In the genomic region with DNA sequence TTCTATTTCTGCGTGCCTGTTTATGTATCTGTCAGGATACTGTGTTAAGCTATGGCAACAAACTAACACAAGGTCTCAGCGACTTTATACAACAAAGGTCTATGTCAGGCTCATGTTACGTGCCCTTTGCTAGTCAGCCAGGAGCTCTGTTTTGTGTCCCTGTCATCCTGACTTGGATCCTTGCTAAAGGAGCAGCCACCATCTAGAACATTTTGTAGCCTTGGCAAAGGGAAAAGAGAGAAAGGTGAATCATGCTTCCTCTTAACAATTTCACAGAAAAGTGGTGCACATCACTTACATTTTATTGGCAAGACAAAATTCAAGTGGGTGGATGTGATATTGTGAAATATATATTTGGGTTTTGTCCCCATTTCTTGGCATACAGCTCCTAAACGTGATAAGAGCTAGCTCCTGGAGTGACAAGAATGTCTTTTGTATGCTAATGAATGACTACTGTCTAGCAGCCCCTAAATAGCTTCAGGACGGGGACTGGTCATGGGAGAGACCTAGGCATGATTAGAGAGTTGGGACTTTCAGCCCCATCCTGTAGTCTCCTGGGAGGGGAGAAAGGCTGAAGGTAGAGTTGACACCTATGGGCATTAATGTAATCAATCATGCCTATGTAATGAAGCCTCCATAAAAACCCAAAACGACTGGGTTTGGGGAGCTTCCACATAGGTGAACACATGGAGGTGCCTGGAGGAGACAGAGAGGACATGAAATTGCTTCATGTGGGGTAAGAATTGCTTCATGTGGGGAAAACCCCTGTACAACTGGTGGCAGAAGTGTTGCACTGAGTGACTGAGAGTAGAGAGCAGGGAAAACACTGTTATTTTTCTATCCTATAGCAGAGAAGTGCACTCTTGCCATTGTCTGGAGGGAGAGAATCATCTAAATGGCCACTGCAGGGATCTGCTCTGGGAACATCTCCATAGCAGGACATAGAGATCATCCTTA, we compare ENCODE assay signal across 18 cellular contexts. TPM values are rescaled to one million over a fixed set of nuclear protein-coding genes. Genes with fewer than 3 reads are reported as not detected.
DNase-seq lines count a peak whose midpoint lies in the region; ATAC-seq and TF ChIP-seq lines count a peak whose summit lies in the region.
"Had no signal": no experiment of that assay in that cellular context is flagged by ENCODE, and none has a peak within 500 bp of the region (broad histone marks: within the 10 kb centered on the region; RNA-seq: fewer than 3 reads in every experiment).

No MANE protein-coding gene starts in this region.

- H3K27me3 ChIP-seq in transverse colon: no peaks in the 10 kb centered on the region
- H3K27me3 ChIP-seq: upper lobe of right lung had no signal

- no peak for TF ChIP-seq POLR2A in transverse colon (IDR thresholded peaks at IDR 0.05)

- peak; percentile 77 to 90 for ATAC-seq in natural killer cell treated with Interleukin-12 subunit alpha and Interleukin-12 subunit beta and Interleukin-15 and Interleukin-18, amount 100 ng/mL, for 72 hours
- ATAC-seq in natural killer cell: no peak
- ATAC-seq: PC-3, upper lobe of right lung had no signal

- no peaks in the 10 kb centered on the region for H3K9me3 Mint-ChIP-seq in natural killer cell treated with Interleukin-12 subunit alpha and Interleukin-12 subunit beta and Interleukin-15 and Interleukin-18, amount 100 ng/mL, for 72 hours
- H3K9me3 Mint-ChIP-seq in natural killer cell: no peaks in the 10 kb centered on the region
- peaks cover 2% of the 10 kb centered on the region for H3K9me3 Mint-ChIP-seq in activated CD4-positive, alpha-beta T cell treated with anti-CD3 and anti-CD28 coated beads, Interleukin-2, amount 10 ng/mL, durations not matched to agents 7 days and 5 days
- H3K9me3 Mint-ChIP-seq: immature natural killer cell had no signal

- H3K36me3 ChIP-seq in transverse colon: no peaks in the 10 kb centered on the region
- H3K36me3 ChIP-seq: upper lobe of right lung had no signal

- H3K27ac ChIP-seq in transverse colon (peak overlapping the region in 2 of 4 donors; percentile 21 to 54), coronary artery (peak overlapping the region in 1 of 2 donors; percentile 7)
- H3K27ac ChIP-seq: upper lobe of right lung had no signal

- TF ChIP-seq CTCF in natural killer cell (IDR thresholded peaks at IDR 0.05): no peak
- no peak for TF ChIP-seq CTCF in transverse colon (IDR thresholded peaks at IDR 0.05)
- no peak for TF ChIP-seq CTCF in coronary artery (IDR thresholded peaks at IDR 0.05)

- CTCF ChIA-PET in activated CD4-positive, alpha-beta T cell treated with anti-CD3 and anti-CD28 coated beads, Interleukin-2, amount 10 ng/mL, durations not matched to agents 7 days and 5 days (lab: Charles Lee): interaction anchor here (1.2 to 1.8 kb wide), 2 partner anchors 11 to 24 kb away, joined by 3 to 4 read pairs; no protein-coding TSS in a partner anchor

- POLR2A ChIA-PET in activated CD4-positive, alpha-beta T cell treated with anti-CD3 and anti-CD28 coated beads, Interleukin-2, amount 10 ng/mL, durations not matched to agents 7 days and 5 days (lab: Charles Lee): no interaction called here

- H3K4me1 Mint-ChIP-seq in natural killer cell treated with Interleukin-12 subunit alpha and Interleukin-12 subunit beta and Interleukin-15 and Interleukin-18, amount 100 ng/mL, for 72 hours (ENCODE audit: low read depth in 2 of 2): peaks cover 11 to 32% of the 10 kb centered on the region in 2 donors
- no peaks in the 10 kb centered on the region for H3K4me1 Mint-ChIP-seq in natural killer cell
- H3K4me1 Mint-ChIP-seq in activated CD4-positive, alpha-beta T cell treated with anti-CD3 and anti-CD28 coated beads, Interleukin-2, amount 10 ng/mL, durations not matched to agents 7 days and 5 days: peaks cover 2% of the 10 kb centered on the region
- H3K4me1 Mint-ChIP-seq: immature natural killer cell had no signal

- TF ChIP-seq EP300 in transverse colon (IDR thresholded peaks at IDR 0.05; ENCODE audit: low read depth): peak; percentile 54

- peak overlapping the region; percentile 52 to 91 for H3K27ac Mint-ChIP-seq in natural killer cell treated with Interleukin-12 subunit alpha and Interleukin-12 subunit beta and Interleukin-15 and Interleukin-18, amount 100 ng/mL, for 72 hours
- no peak overlapping the region for H3K27ac Mint-ChIP-seq in natural killer cell
- H3K27ac Mint-ChIP-seq in activated CD4-positive, alpha-beta T cell treated with anti-CD3 and anti-CD28 coated beads, Interleukin-2, amount 10 ng/mL, durations not matched to agents 7 days and 5 days: no peak overlapping the region
- H3K27ac Mint-ChIP-seq: immature natural killer cell had no signal

- no peak overlapping the region for H3K4me3 ChIP-seq in transverse colon
- H3K4me3 ChIP-seq in coronary artery: no peak overlapping the region
- H3K4me3 ChIP-seq: upper lobe of right lung had no signal

- peak overlapping the region; percentile 42 for H3K4me3 Mint-ChIP-seq in natural killer cell treated with Interleukin-12 subunit alpha and Interleukin-12 subunit beta and Interleukin-15 and Interleukin-18, amount 100 ng/mL, for 72 hours
- no peak overlapping the region for H3K4me3 Mint-ChIP-seq in natural killer cell
- no peak overlapping the region for H3K4me3 Mint-ChIP-seq in activated CD4-positive, alpha-beta T cell treated with anti-CD3 and anti-CD28 coated beads, Interleukin-2, amount 10 ng/mL, durations not matched to agents 7 days and 5 days
- H3K4me3 Mint-ChIP-seq: immature natural killer cell had no signal

- H3K36me3 Mint-ChIP-seq in natural killer cell treated with Interleukin-12 subunit alpha and Interleukin-12 subunit beta and Interleukin-15 and Interleukin-18, amount 100 ng/mL, for 72 hours: no peaks in the 10 kb centered on the region
- H3K36me3 Mint-ChIP-seq in natural killer cell: no peaks in the 10 kb centered on the region
- no peaks in the 10 kb centered on the region for H3K36me3 Mint-ChIP-seq in activated CD4-positive, alpha-beta T cell treated with anti-CD3 and anti-CD28 coated beads, Interleukin-2, amount 10 ng/mL, durations not matched to agents 7 days and 5 days (ENCODE audit: low read depth)
- H3K36me3 Mint-ChIP-seq: immature natural killer cell had no signal

- intact Hi-C loops in natural killer cell (cut with micrococcal nuclease) (no loop called here), transverse colon (cut with DNase I; ENCODE audit: low total_unique reads) (loop anchor here (5.0 kb wide), 1 partner anchor 1083 kb away; no protein-coding TSS in a partner anchor)

- 52 to 57% methylated on average over 3 to 6 of the region's 6 CpGs for WGBS in transverse colon (ENCODE audit: low coverage in 1 of 2), 2 donors

- peak; percentile 67 for DNase-seq in natural killer cell treated with Interleukin-12 subunit alpha and Interleukin-12 subunit beta and Interleukin-15 and Interleukin-18, amount 100 ng/mL, for 72 hours (ENCODE audit: low spot score)
- DNase-seq in natural killer cell: no peak
- peak; percentile 27 for DNase-seq in amniotic epithelial cell (ENCODE audit: low read depth)
- peak; percentile 34 for DNase-seq in iPS-NIHi7 (ENCODE audit: extremely low spot score)
- no peak for DNase-seq in transverse colon
- DNase-seq in coronary artery (ENCODE audit: low spot score): no peak
- no peak for DNase-seq in T-helper 2 cell
- no peak for DNase-seq in activated CD4-positive, alpha-beta T cell treated with anti-CD3 and anti-CD28 coated beads, Interleukin-2, amount 10 ng/mL, durations not matched to agents 7 days and 5 days
- DNase-seq: activated CD4-positive, alpha-beta T cell treated with anti-CD3 and anti-CD28 coated beads for 4 hours; DMS153; effector memory CD4-positive, alpha-beta T cell; immature natural killer cell; IMR-90; NCI-H1092 treated with DMSO at 0.1 percent for 48 hours; PC-3; posterior cingulate gyrus; SW 1271; upper lobe of right lung had no signal

- in situ Hi-C loops in transverse colon (cut with MboI; ENCODE audit: low pct_ligation_motif_present in 1 of 4, low pct_unique_long_range_greater_than_20kb in 1 of 4, low sequenced_read_pairs in 3 of 4): loop anchor here in 1 of 4 donors (25.0 kb wide), 1 partner anchor 297 kb away; no protein-coding TSS in a partner anchor

- H3K27me3 Mint-ChIP-seq in natural killer cell treated with Interleukin-12 subunit alpha and Interleukin-12 subunit beta and Interleukin-15 and Interleukin-18, amount 100 ng/mL, for 72 hours: peaks cover 28 to 39% of the 10 kb centered on the region in 2 donors
- H3K27me3 Mint-ChIP-seq in natural killer cell (ENCODE audit: low read depth in 2 of 2): peaks cover 28 to 57% of the 10 kb centered on the region in 2 donors
- H3K27me3 Mint-ChIP-seq in activated CD4-positive, alpha-beta T cell treated with anti-CD3 and anti-CD28 coated beads, Interleukin-2, amount 10 ng/mL, durations not matched to agents 7 days and 5 days: peaks cover 14% of the 10 kb centered on the region

- no peaks in the 10 kb centered on the region for H3K9me3 ChIP-seq in transverse colon
- H3K9me3 ChIP-seq: upper lobe of right lung had no signal

- H3K4me1 ChIP-seq in transverse colon: no peaks in the 10 kb centered on the region
- H3K4me1 ChIP-seq: upper lobe of right lung had no signal

RNA-seq across cellular contexts. Expression of a gene that starts 33.0 kb away (rescaled TPM):
- 10 to 100 TPM; 46.4 to 52.0 TPM for total RNA-seq in natural killer cell treated with Interleukin-12 subunit alpha and Interleukin-12 subunit beta and Interleukin-15 and Interleukin-18, amount 100 ng/mL, for 72 hours
- total RNA-seq in natural killer cell (10 to 100 TPM; 22.5 to 36.9 (median 32.6) TPM), transverse colon (10 to 100 TPM; 22.5 to 49.4 (median 36.4) TPM)
- 10 to 100 TPM; 50.2 to 50.3 TPM for total RNA-seq in activated CD4-positive, alpha-beta T cell treated with anti-CD3 and anti-CD28 coated beads, Interleukin-2, amount 10 ng/mL, durations not matched to agents 7 days and 5 days

RNA-seq across cellular contexts. Expression of a gene that starts 33.2 kb away (rescaled TPM):
- total RNA-seq in natural killer cell treated with Interleukin-12 subunit alpha and Interleukin-12 subunit beta and Interleukin-15 and Interleukin-18, amount 100 ng/mL, for 72 hours: 100 to 1,000 TPM in 1 of 2 donors, 10 to 100 TPM in 1; 90.3 to 177 TPM
- total RNA-seq in natural killer cell: 10 to 100 TPM; 46.5 to 55.6 (median 48.3) TPM
- 10 to 100 TPM in 3 of 4 donors, 1 to 10 TPM in 1; 5.8 to 61.2 (median 28.6) TPM for total RNA-seq in transverse colon
- total RNA-seq in activated CD4-positive, alpha-beta T cell treated with anti-CD3 and anti-CD28 coated beads, Interleukin-2, amount 10 ng/mL, durations not matched to agents 7 days and 5 days: 100 to 1,000 TPM; 104 to 127 TPM

RNA-seq across cellular contexts. Expression of a gene that starts 53.3 kb away (rescaled TPM):
- total RNA-seq in natural killer cell treated with Interleukin-12 subunit alpha and Interleukin-12 subunit beta and Interleukin-15 and Interleukin-18, amount 100 ng/mL, for 72 hours: 1 to 10 TPM; 3.7 to 4.1 TPM
- 1 to 10 TPM; 3.9 to 5.2 (median 5.1) TPM for total RNA-seq in natural killer cell
- 10 to 100 TPM in 2 of 4 donors, 1 to 10 TPM in 2; 7.0 to 11.6 (median 9.7) TPM for total RNA-seq in transverse colon
- 1 to 10 TPM; 3.0 to 5.1 TPM for total RNA-seq in activated CD4-positive, alpha-beta T cell treated with anti-CD3 and anti-CD28 coated beads, Interleukin-2, amount 10 ng/mL, durations not matched to agents 7 days and 5 days

Comparison
In these comparisons a context has a peak if more than half of its experiments do, and no peak if none do; other contexts are left out.
1. ATAC-seq: peak in natural killer cell treated with Interleukin-12 subunit alpha and Interleukin-12 subunit beta and Interleukin-15 and Interleukin-18, amount 100 ng/mL, for 72 hours (2 of 2); none in natural killer cell (0 of 3).
2. DNase-seq: peak in natural killer cell treated with Interleukin-12 subunit alpha and Interleukin-12 subunit beta and Interleukin-15 and Interleukin-18, amount 100 ng/mL, for 72 hours (single experiment), amniotic epithelial cell (single experiment) and iPS-NIHi7 (single experiment); none in natural killer cell (single experiment), transverse colon (single experiment), coronary artery (single experiment), T-helper 2 cell (0 of 5) and activated CD4-positive, alpha-beta T cell treated with anti-CD3 and anti-CD28 coated beads, Interleukin-2, amount 10 ng/mL, durations not matched to agents 7 days and 5 days (single experiment).
3. H3K27ac Mint-ChIP-seq: peak in natural killer cell treated with Interleukin-12 subunit alpha and Interleukin-12 subunit beta and Interleukin-15 and Interleukin-18, amount 100 ng/mL, for 72 hours (2 of 2); none in natural killer cell (0 of 2) and activated CD4-positive, alpha-beta T cell treated with anti-CD3 and anti-CD28 coated beads, Interleukin-2, amount 10 ng/mL, durations not matched to agents 7 days and 5 days (single experiment).